Comparison of ENCODE assay signal across 8 cellular contexts in genomic region chr18:21110667-21111350, GRCh38. TPM values are rescaled to one million over a fixed set of nuclear protein-coding genes. Genes with fewer than 3 reads are reported as not detected.
DNase-seq lines count a peak whose midpoint lies in the region; ATAC-seq and TF ChIP-seq lines count a peak whose summit lies in the region.

No MANE protein-coding gene starts in this region.

- TF ChIP-seq CTCF in ascending aorta (IDR thresholded peaks at IDR 0.05), result no peak

- peak; percentile 22 for ATAC-seq in GM21381 (IDR thresholded peaks at IDR 0.05; ENCODE audit: unreplicated experiment)

- peak overlapping the region; percentile 98 for H3K4me3 ChIP-seq in HUES48 (ENCODE audit: low read depth, low read length)
- peak overlapping the region; percentile 95 to 99 for H3K4me3 ChIP-seq in ascending aorta
- peak overlapping the region; percentile 74 for H3K4me3 ChIP-seq in iPS DF 6.9 (ENCODE audit: low read length)
- peak overlapping the region; percentile 100 for H3K4me3 ChIP-seq in skeletal muscle satellite cell (ENCODE audit: low read length)

- H3K36me3 ChIP-seq in HUES48 (ENCODE audit: control insufficient read depth, insufficient read depth, low read length) (no peaks in the 10 kb centered on the region), ascending aorta (no peaks in the 10 kb centered on the region), iPS DF 6.9 (ENCODE audit: control insufficient read depth, insufficient read depth, low read length) (no peaks in the 10 kb centered on the region), skeletal muscle satellite cell (ENCODE audit: insufficient read depth, low read length) (peaks cover 6% of the 10 kb centered on the region)

- in situ Hi-C loops in Caki2 (cut with HindIII; ENCODE audit: low pct_unique_long_range_greater_than_20kb, low sequenced_read_pairs), result no loop called here

- H3K9ac ChIP-seq in HUES48 (ENCODE audit: low read depth, low read length) (peak overlapping the region; percentile 79), skeletal muscle satellite cell (ENCODE audit: low read depth, low read length) (peak overlapping the region; percentile 99)

- H3K4me2 ChIP-seq in skeletal muscle satellite cell (ENCODE audit: low read length), result peak overlapping the region; percentile 86

- intact Hi-C loops in ascending aorta (cut with DNase I), result loop anchor here (2.0 to 10.0 kb wide), 5 partner anchors 58 to 1054 kb away; partner anchors contain the start of genes ABHD3 and GATA6

- peak overlapping the region; percentile 92 for H3K27ac ChIP-seq in HUES48 (ENCODE audit: low read depth, low read length)
- peak overlapping the region; percentile 98 to 99 for H3K27ac ChIP-seq in ascending aorta
- H3K27ac ChIP-seq in iPS DF 6.9 (ENCODE audit: low read length), result no peak overlapping the region

- H3K9me3 ChIP-seq in HUES48 (ENCODE audit: control insufficient read depth, insufficient read depth, low read length), result no peaks in the 10 kb centered on the region
- no peaks in the 10 kb centered on the region for H3K9me3 ChIP-seq in ascending aorta
- H3K9me3 ChIP-seq in iPS DF 6.9 (ENCODE audit: control insufficient read depth, insufficient read depth, low read length), result no peaks in the 10 kb centered on the region
- no peaks in the 10 kb centered on the region for H3K9me3 ChIP-seq in skeletal muscle satellite cell (replicated peaks; ENCODE audit: low read length)

- H3K27me3 ChIP-seq in HUES48 (ENCODE audit: control insufficient read depth, insufficient read depth, low read length), result peaks cover 11% of the 10 kb centered on the region
- no peaks in the 10 kb centered on the region for H3K27me3 ChIP-seq in ascending aorta
- H3K27me3 ChIP-seq in iPS DF 6.9 (ENCODE audit: control insufficient read depth, insufficient read depth, low read length), result no peaks in the 10 kb centered on the region
- H3K27me3 ChIP-seq in skeletal muscle satellite cell (ENCODE audit: control insufficient read depth, insufficient read depth, low read length), result no peaks in the 10 kb centered on the region

- DNase-seq in Caki2 (ENCODE audit: low read depth) (peak; percentile 37), T-helper 2 cell (peak; percentile 38 to 86 (median 55)), ascending aorta (ENCODE audit: low spot score in 2 of 2) (peak in 1 of 2 donors; percentile 73), iPS DF 6.9 (ENCODE audit: low read depth, low spot score) (no peak), epidermal melanocyte (ENCODE audit: insufficient read length, low spot score) (no peak)

- H3K4me1 ChIP-seq in HUES48 (ENCODE audit: control insufficient read depth, insufficient read depth, low read length), result peaks cover 12% of the 10 kb centered on the region; the same call in 1 of the 2 replicates
- peaks cover 13 to 18% of the 10 kb centered on the region in 2 donors for H3K4me1 ChIP-seq in ascending aorta
- H3K4me1 ChIP-seq in iPS DF 6.9 (ENCODE audit: control insufficient read depth, insufficient read depth, low read length), result no peaks in the 10 kb centered on the region
- H3K4me1 ChIP-seq in skeletal muscle satellite cell (ENCODE audit: control insufficient read depth, insufficient read depth, low read length), result peaks cover 22% of the 10 kb centered on the region

- WGBS in iPS DF 6.9 (ENCODE audit: insufficient coverage, insufficient read length), result no CpG with 5 or more reads among the region's 47 CpGs

RNA-seq across cellular contexts. Expression of gene ROCK1, which starts 0.8 kb away (rescaled TPM):
- 3.7 and 4.4 TPM in 2 replicates for total RNA-seq in Caki2 (2014; rRNA removed; shearing (Covaris generic); ENCODE audit: low replicate concordance)
- total RNA-seq in ascending aorta, result 32.0 TPM
- total RNA-seq in skeletal muscle satellite cell (2012; rRNA removed), result 26.1 and 27.5 TPM in 2 replicates

Comparison
In these comparisons a context has a peak if more than half of its experiments do, and no peak if none do; other contexts are left out.
1. DNase-seq: peak in Caki2 (single experiment) and T-helper 2 cell (5 of 5); none in iPS DF 6.9 (single experiment) and epidermal melanocyte (single experiment).
2. Peak in every context shown above with its lines, with median percentiles within 50 percentile points of each other: H3K4me3 ChIP-seq.